15 cellular contexts compared by ENCODE assay signal in genomic region chr1:22204989-22205913, GRCh38.
DNase-seq lines count a peak whose midpoint lies in the region; ATAC-seq and TF ChIP-seq lines count a peak whose summit lies in the region.
"Had no signal": no experiment of that assay in that cellular context is flagged by ENCODE, and none has a peak within 500 bp of the region (broad histone marks: within the 10 kb centered on the region; RNA-seq: fewer than 3 reads in every experiment).

No MANE protein-coding gene starts in this region.

- H3K36me3 ChIP-seq in testis (ENCODE audit: low read depth, missing control alignments) (no peaks in the 10 kb centered on the region), HAP-1 (replicated peaks) (no peaks in the 10 kb centered on the region)

- H3K4me3 ChIP-seq in testis (no peak overlapping the region), HAP-1 (no peak overlapping the region)
- H3K4me3 ChIP-seq: dorsolateral prefrontal cortex had no signal

- intact Hi-C loops in testis (cut with DNase I; ENCODE audit: low total_unique reads) = no loop called here

- H3K4me1 ChIP-seq in testis (peaks cover 5% of the 10 kb centered on the region), HAP-1 (no peaks in the 10 kb centered on the region)
- H3K4me1 ChIP-seq: Caco-2 had no signal

- in situ Hi-C loops in HAP-1 (cut with MboI; ENCODE audit: low sequenced_read_pairs) = no loop called here

- TF ChIP-seq CTCF in testis (IDR thresholded peaks at IDR 0.05) = no peak

- peak; percentile 52 for DNase-seq in activated effector memory CD4-positive, alpha-beta T cell treated with anti-CD3 and anti-CD28 coated beads, Interleukin-2, amount 50 U/mL, for 16 hours
- no peak for DNase-seq in activated effector memory CD4-positive, alpha-beta T cell treated with Interleukin-2 at 50 U/mL for 16 hours
- DNase-seq in RPMI7951 (ENCODE audit: low read depth) (peak; percentile 36), fibroblast of peridontal ligament (ENCODE audit: extremely low read depth) (peak; percentile 12), testis (peak; percentile 43), HAP-1 (ENCODE audit: low spot score in 2 of 2) (no peak)
- no peak for DNase-seq in activated CD4-positive, alpha-beta T cell treated with anti-CD3 and anti-CD28 coated beads for 4 hours
- DNase-seq: HCEC 1CT; NCI-H2107; Right ventricle myocardium superior; stimulated activated naive CD4-positive, alpha-beta T cell; T1000 had no signal

- TF ChIP-seq POLR2A in testis (IDR thresholded peaks at IDR 0.05) = no peak

- no peak for ATAC-seq in GM19328 (IDR thresholded peaks at IDR 0.05; ENCODE audit: unreplicated experiment)

- H3K9me3 ChIP-seq in testis (no peaks in the 10 kb centered on the region), HAP-1 (no peaks in the 10 kb centered on the region)
- H3K9me3 ChIP-seq: Caco-2 had no signal

- H3K27ac ChIP-seq in testis = no peak overlapping the region
- H3K27ac ChIP-seq: dorsolateral prefrontal cortex had no signal

- H3K27me3 ChIP-seq in testis (no peaks in the 10 kb centered on the region), HAP-1 (ENCODE audit: low read depth) (peaks cover 32% of the 10 kb centered on the region)

- 47 to 62% methylated on average over 14 to 15 of the region's 15 CpGs for WGBS in testis, 2 donors

Comparison
In these comparisons a context has a peak if more than half of its experiments do, and no peak if none do; other contexts are left out.
1. DNase-seq: peak in activated effector memory CD4-positive, alpha-beta T cell treated with anti-CD3 and anti-CD28 coated beads, Interleukin-2, amount 50 U/mL, for 16 hours (single experiment), RPMI7951 (single experiment), fibroblast of peridontal ligament (single experiment) and testis (single experiment); none in activated effector memory CD4-positive, alpha-beta T cell treated with Interleukin-2 at 50 U/mL for 16 hours (single experiment), HAP-1 (0 of 2) and activated CD4-positive, alpha-beta T cell treated with anti-CD3 and anti-CD28 coated beads for 4 hours (0 of 2).